2 cellular contexts compared by ENCODE assay signal in genomic region chrX:137549846-137550534, GRCh38.
A peak's percentile ranks its signal among the peaks of the same experiment; 100 is the strongest.
TF ChIP-seq lines count a peak whose summit lies in the region.

No MANE protein-coding gene starts in this region.

TF ChIP-seq in H1, 55 proteins besides CTCF, POLR2A, EP300 and RAD21 (continues in another document):
- TF ChIP-seq RBBP5 (IDR thresholded peaks at IDR 0.05; ENCODE audit: borderline replicate concordance, low read depth, low read length) (no peak), CREB1 (IDR thresholded peaks at IDR 0.05) (no peak), ZNF274 (IDR thresholded peaks at IDR 0.05; ENCODE audit: borderline replicate concordance, extremely low read depth, low read length) (no peak), KDM1A (IDR thresholded peaks at IDR 0.05; ENCODE audit: borderline replicate concordance, low read length) (peak; percentile 4; the same call in 1 of the 2 replicates), ASH2L (IDR thresholded peaks at IDR 0.05; ENCODE audit: low read length) (peak; percentile 12), E2F6 (IDR thresholded peaks at IDR 0.05) (peak; percentile 93), TBP (IDR thresholded peaks at IDR 0.05; ENCODE audit: low read depth, low read length) (no peak), GABPA (IDR thresholded peaks at IDR 0.05; ENCODE audit: borderline replicate concordance, insufficient read depth, low read length) (no peak), EZH2 (IDR thresholded peaks at IDR 0.05; ENCODE audit: low read depth, low read length, severe bottlenecking) (no peak), KDM4A (IDR thresholded peaks at IDR 0.05; ENCODE audit: low read depth, low read length, severe bottlenecking) (peak; percentile 35), JUND (IDR thresholded peaks at IDR 0.05; ENCODE audit: low read length) (no peak), JUN (IDR thresholded peaks at IDR 0.05; ENCODE audit: low read depth, low read length) (no peak), CHD1 (IDR thresholded peaks at IDR 0.05; ENCODE audit: low read depth, low read length) (no peak), POU5F1 (IDR thresholded peaks at IDR 0.05; ENCODE audit: low read depth, low read length) (no peak), CHD7 (IDR thresholded peaks at IDR 0.05; ENCODE audit: insufficient replicate concordance, low read length) (no peak), TAF1 (IDR thresholded peaks at IDR 0.05; ENCODE audit: low read depth, low read length) (0 out of 2 replicates have a peak, but pooled peaks have one; percentile 20), CBX8 (IDR thresholded peaks at IDR 0.05; ENCODE audit: borderline replicate concordance, low read depth, low read length) (no peak)
- TF ChIP-seq, protein P1, sequence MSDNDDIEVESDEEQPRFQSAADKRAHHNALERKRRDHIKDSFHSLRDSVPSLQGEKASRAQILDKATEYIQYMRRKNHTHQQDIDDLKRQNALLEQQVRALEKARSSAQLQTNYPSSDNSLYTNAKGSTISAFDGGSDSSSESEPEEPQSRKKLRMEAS (IDR thresholded peaks at IDR 0.05): peak; percentile 88

TF ChIP-seq in neural cell, 6 proteins besides CTCF, POLR2A, EP300 and RAD21:
- no peak for TF ChIP-seq TAF1 (IDR thresholded peaks at IDR 0.05; ENCODE audit: low read depth)
- TF ChIP-seq, protein P2, sequence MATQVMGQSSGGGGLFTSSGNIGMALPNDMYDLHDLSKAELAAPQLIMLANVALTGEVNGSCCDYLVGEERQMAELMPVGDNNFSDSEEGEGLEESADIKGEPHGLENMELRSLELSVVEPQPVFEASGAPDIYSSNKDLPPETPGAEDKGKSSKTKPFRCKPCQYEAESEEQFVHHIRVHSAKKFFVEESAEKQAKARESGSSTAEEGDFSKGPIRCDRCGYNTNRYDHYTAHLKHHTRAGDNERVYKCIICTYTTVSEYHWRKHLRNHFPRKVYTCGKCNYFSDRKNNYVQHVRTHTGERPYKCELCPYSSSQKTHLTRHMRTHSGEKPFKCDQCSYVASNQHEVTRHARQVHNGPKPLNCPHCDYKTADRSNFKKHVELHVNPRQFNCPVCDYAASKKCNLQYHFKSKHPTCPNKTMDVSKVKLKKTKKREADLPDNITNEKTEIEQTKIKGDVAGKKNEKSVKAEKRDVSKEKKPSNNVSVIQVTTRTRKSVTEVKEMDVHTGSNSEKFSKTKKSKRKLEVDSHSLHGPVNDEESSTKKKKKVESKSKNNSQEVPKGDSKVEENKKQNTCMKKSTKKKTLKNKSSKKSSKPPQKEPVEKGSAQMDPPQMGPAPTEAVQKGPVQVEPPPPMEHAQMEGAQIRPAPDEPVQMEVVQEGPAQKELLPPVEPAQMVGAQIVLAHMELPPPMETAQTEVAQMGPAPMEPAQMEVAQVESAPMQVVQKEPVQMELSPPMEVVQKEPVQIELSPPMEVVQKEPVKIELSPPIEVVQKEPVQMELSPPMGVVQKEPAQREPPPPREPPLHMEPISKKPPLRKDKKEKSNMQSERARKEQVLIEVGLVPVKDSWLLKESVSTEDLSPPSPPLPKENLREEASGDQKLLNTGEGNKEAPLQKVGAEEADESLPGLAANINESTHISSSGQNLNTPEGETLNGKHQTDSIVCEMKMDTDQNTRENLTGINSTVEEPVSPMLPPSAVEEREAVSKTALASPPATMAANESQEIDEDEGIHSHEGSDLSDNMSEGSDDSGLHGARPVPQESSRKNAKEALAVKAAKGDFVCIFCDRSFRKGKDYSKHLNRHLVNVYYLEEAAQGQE (IDR thresholded peaks at IDR 0.05; ENCODE audit: borderline replicate concordance): no peak
- no peak for TF ChIP-seq SMC3 (conservative IDR thresholded peaks at IDR 0.05; ENCODE audit: poor library complexity)
- no peak for TF ChIP-seq POLR2AphosphoS5 (IDR thresholded peaks at IDR 0.05)
- no peak for TF ChIP-seq MXI1 (conservative IDR thresholded peaks at IDR 0.05; ENCODE audit: poor library complexity, severe bottlenecking)
- no peak for TF ChIP-seq EZH2 (IDR thresholded peaks at IDR 0.05; ENCODE audit: borderline replicate concordance, insufficient read depth, low read length, poor library complexity, severe bottlenecking)
